In the genomic region with DNA sequence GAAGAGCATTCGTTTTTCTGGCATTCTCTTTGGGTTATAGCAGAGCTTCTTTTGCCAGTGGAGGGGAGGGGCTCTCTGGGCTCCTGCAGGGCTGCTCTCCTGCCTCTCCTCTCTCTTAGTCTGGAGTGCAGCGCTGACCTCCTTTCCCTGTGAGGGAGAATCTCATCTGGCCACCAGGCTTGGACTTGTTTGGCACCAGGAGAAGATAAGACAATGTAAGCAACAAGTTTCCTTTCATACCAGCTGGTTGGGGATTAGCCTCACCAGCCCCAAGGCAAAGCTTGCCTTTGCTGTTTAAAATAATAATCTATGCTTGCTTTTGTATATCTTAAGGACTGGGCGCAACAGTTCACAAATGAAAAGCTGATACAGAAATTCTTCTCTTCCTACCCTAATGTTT, we compare ENCODE assay signal across 1 cellular context.
TF ChIP-seq lines count a peak whose summit lies in the region.

No MANE protein-coding gene starts in this region.

TF ChIP-seq in WTC11, 78 proteins besides CTCF, POLR2A, EP300 and RAD21 (continued from another document):
- TF ChIP-seq, protein P1, sequence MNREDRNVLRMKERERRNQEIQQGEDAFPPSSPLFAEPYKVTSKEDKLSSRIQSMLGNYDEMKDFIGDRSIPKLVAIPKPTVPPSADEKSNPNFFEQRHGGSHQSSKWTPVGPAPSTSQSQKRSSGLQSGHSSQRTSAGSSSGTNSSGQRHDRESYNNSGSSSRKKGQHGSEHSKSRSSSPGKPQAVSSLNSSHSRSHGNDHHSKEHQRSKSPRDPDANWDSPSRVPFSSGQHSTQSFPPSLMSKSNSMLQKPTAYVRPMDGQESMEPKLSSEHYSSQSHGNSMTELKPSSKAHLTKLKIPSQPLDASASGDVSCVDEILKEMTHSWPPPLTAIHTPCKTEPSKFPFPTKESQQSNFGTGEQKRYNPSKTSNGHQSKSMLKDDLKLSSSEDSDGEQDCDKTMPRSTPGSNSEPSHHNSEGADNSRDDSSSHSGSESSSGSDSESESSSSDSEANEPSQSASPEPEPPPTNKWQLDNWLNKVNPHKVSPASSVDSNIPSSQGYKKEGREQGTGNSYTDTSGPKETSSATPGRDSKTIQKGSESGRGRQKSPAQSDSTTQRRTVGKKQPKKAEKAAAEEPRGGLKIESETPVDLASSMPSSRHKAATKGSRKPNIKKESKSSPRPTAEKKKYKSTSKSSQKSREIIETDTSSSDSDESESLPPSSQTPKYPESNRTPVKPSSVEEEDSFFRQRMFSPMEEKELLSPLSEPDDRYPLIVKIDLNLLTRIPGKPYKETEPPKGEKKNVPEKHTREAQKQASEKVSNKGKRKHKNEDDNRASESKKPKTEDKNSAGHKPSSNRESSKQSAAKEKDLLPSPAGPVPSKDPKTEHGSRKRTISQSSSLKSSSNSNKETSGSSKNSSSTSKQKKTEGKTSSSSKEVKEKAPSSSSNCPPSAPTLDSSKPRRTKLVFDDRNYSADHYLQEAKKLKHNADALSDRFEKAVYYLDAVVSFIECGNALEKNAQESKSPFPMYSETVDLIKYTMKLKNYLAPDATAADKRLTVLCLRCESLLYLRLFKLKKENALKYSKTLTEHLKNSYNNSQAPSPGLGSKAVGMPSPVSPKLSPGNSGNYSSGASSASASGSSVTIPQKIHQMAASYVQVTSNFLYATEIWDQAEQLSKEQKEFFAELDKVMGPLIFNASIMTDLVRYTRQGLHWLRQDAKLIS (CRISPR knock-in tag; IDR thresholded peaks at IDR 0.05; ENCODE audit: borderline replicate concordance): no peak
- TF ChIP-seq TEAD1 (CRISPR knock-in tag; IDR thresholded peaks at IDR 0.05) (no peak), NFE2L1 (CRISPR knock-in tag; IDR thresholded peaks at IDR 0.05) (no peak), ZNF423 (CRISPR knock-in tag; IDR thresholded peaks at IDR 0.05) (no peak), IRF2 (CRISPR knock-in tag; IDR thresholded peaks at IDR 0.05; ENCODE audit: borderline replicate concordance, low read depth) (no peak)
- TF ChIP-seq, protein P2, sequence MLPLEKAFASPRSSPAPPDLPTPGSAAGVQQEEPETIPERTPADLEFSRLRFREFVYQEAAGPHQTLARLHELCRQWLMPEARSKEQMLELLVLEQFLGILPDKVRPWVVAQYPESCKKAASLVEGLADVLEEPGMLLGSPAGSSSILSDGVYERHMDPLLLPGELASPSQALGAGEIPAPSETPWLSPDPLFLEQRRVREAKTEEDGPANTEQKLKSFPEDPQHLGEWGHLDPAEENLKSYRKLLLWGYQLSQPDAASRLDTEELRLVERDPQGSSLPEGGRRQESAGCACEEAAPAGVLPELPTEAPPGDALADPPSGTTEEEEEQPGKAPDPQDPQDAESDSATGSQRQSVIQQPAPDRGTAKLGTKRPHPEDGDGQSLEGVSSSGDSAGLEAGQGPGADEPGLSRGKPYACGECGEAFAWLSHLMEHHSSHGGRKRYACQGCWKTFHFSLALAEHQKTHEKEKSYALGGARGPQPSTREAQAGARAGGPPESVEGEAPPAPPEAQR (CRISPR knock-in tag; IDR thresholded peaks at IDR 0.05): no peak
